ENCODE assay signal across 19 cellular contexts in genomic region chr16:58809213-58809612, GRCh38.
A peak's percentile ranks its signal among the peaks of the same experiment; 100 is the strongest.
DNase-seq lines count a peak whose midpoint lies in the region; ATAC-seq, FAIRE-seq and TF ChIP-seq lines count a peak whose summit lies in the region.
"Had no signal": no experiment of that assay in that cellular context is flagged by ENCODE, and none has a peak within 500 bp of the region (broad histone marks: within the 10 kb centered on the region; RNA-seq: fewer than 3 reads in every experiment).

No MANE protein-coding gene starts in this region.

- no peak for TF ChIP-seq POLR2A in lower leg skin (IDR thresholded peaks at IDR 0.05)

- ATAC-seq in foreskin keratinocyte (peak; percentile 77), Right ventricle myocardium superior (ENCODE audit: poor library complexity) (no peak)
- ATAC-seq: A549; CD8-positive, alpha-beta T cell; GM23338 had no signal

- TF ChIP-seq CTCF in mammary epithelial cell (conservative IDR thresholded peaks at IDR 0.05 in 1 of 2, IDR thresholded peaks at IDR 0.05 in 1 of 2; ENCODE audit: extremely low read depth in 1 of 2, insufficient read depth in 1 of 2, low read depth in 1 of 2, low read length in 2 of 2) (no peak), MCF 10A (IDR thresholded peaks at IDR 0.05; ENCODE audit: unreplicated experiment) (no peak), bronchial epithelial cell (IDR thresholded peaks at IDR 0.05; ENCODE audit: insufficient read depth, low read length, severe bottlenecking) (no peak), foreskin keratinocyte (conservative IDR thresholded peaks at IDR 0.05) (no peak), lower leg skin (IDR thresholded peaks at IDR 0.05) (no peak)

- no peak overlapping the region for H3K9ac ChIP-seq in mammary epithelial cell (ENCODE audit: insufficient read depth, low read length)

- H3K36me3 Mint-ChIP-seq in MCF 10A (ENCODE audit: insufficient read depth, unreplicated experiment) = no peaks in the 10 kb centered on the region
- H3K36me3 Mint-ChIP-seq: CD14-positive monocyte; CD8-positive, alpha-beta T cell had no signal

- no peaks in the 10 kb centered on the region for H4K20me1 ChIP-seq in mammary epithelial cell (ENCODE audit: insufficient read depth, low read length)

- dilution Hi-C loops in mammary epithelial cell (cut with HindIII; ENCODE audit: low sequenced_read_pairs) = no loop called here

- POLR2A ChIA-PET in MCF 10A (lab: Yijun Ruan, JAX) = no interaction called here

- H3K27me3 ChIP-seq in mammary epithelial cell (ENCODE audit: insufficient read depth, low read length) (no peaks in the 10 kb centered on the region), bronchial epithelial cell (ENCODE audit: control insufficient read depth, insufficient read depth, low read length) (no peaks in the 10 kb centered on the region), foreskin keratinocyte (no peaks in the 10 kb centered on the region)

- FAIRE-seq in bronchial epithelial cell (lab: Jason Lieb, UNC) = no peak
- FAIRE-seq: A549, H54 had no signal

- H3K27me3 Mint-ChIP-seq in MCF 10A (ENCODE audit: insufficient read depth, unreplicated experiment) = no peaks in the 10 kb centered on the region

- in situ Hi-C loops in mammary epithelial cell (cut with MboI; ENCODE audit: low sequenced_read_pairs in 2 of 2) = no loop called here

- intact Hi-C loops in mammary epithelial cell (cut with micrococcal nuclease) (no loop called here), MCF 10A (cut with micrococcal nuclease) (no loop called here), lower leg skin (cut with DNase I; ENCODE audit: low total_unique reads) (no loop called here), Right ventricle myocardium superior (cut with DNase I) (no loop called here)

- no TSS peak for BruUV-seq in mammary epithelial cell (replicated peaks; lab: Mats Ljungman, UMichigan)
- no TSS peak for BruUV-seq in MCF 10A (replicated peaks; lab: Mats Ljungman, UMichigan)

- H2AFZ ChIP-seq in mammary epithelial cell (ENCODE audit: low read depth, low read length) = no peak overlapping the region
- H2AFZ ChIP-seq: GM23338 had no signal

- no peaks in the 10 kb centered on the region for H3K4me1 ChIP-seq in mammary epithelial cell (ENCODE audit: insufficient read depth, low read length)
- H3K4me1 ChIP-seq in foreskin keratinocyte = peaks cover 5% of the 10 kb centered on the region
- H3K4me1 ChIP-seq: A549 had no signal

- H3K9me3 Mint-ChIP-seq in MCF 10A (ENCODE audit: unreplicated experiment) = peaks cover 11% of the 10 kb centered on the region

- DNase-seq in mammary epithelial cell (peak; percentile 30), MCF 10A (ENCODE audit: unreplicated experiment) (no peak), bronchial epithelial cell (ENCODE audit: low read depth) (peak; percentile 7), foreskin keratinocyte (peak; percentile 63 to 90), RKO (ENCODE audit: low spot score) (no peak), CD1c-positive myeloid dendritic cell (ENCODE audit: extremely low spot score) (no peak), lower leg skin (ENCODE audit: low spot score in 2 of 2) (no peak), Right ventricle myocardium superior (no peak)
- DNase-seq: AML-193; Calu3; CD8-positive, alpha-beta T cell; DMS79 treated with DMSO at 0.1 percent for 48 hours; GF-D8; HCEC 1CT had no signal

- H3K36me3 ChIP-seq in mammary epithelial cell (ENCODE audit: insufficient read depth, low read length) (no peaks in the 10 kb centered on the region), bronchial epithelial cell (ENCODE audit: control insufficient read depth, insufficient read depth, low read length) (no peaks in the 10 kb centered on the region)

- H3K79me2 ChIP-seq in mammary epithelial cell (ENCODE audit: insufficient read depth, low read length) = no peaks in the 10 kb centered on the region

- H3K4me3 Mint-ChIP-seq in MCF 10A (ENCODE audit: unreplicated experiment) = no peak overlapping the region
- H3K4me3 Mint-ChIP-seq: CD14-positive monocyte; CD8-positive, alpha-beta T cell; GM23338 had no signal

- H3K4me1 Mint-ChIP-seq in MCF 10A (ENCODE audit: insufficient read depth, unreplicated experiment) = no peaks in the 10 kb centered on the region
- H3K4me1 Mint-ChIP-seq: GM23338 had no signal

- H3K27ac Mint-ChIP-seq in MCF 10A (ENCODE audit: low read depth, unreplicated experiment) = no peak overlapping the region
- H3K27ac Mint-ChIP-seq: CD14-positive monocyte; CD8-positive, alpha-beta T cell; GM23338 had no signal

- H3K4me3 ChIP-seq in mammary epithelial cell (replicated peaks in 1 of 3; ENCODE audit: insufficient read depth in 1 of 3, low read depth in 2 of 3, low read length in 3 of 3) (no peak overlapping the region), bronchial epithelial cell (ENCODE audit: low read depth, low read length) (no peak overlapping the region), lower leg skin (ENCODE audit: low read depth, poor library complexity, severe bottlenecking) (no peak overlapping the region)
- H3K4me3 ChIP-seq: A549, GM23338 had no signal

- CTCF ChIA-PET in mammary epithelial cell (lab: Charles Lee; ENCODE audit: low non-redundant PET) (no interaction called here), MCF 10A (lab: Yijun Ruan, JAX) (interaction anchor here (0.6 to 1.2 kb wide), 2 partner anchors 10 to 17 kb away, joined by 3 read pairs; no protein-coding TSS in a partner anchor)

- H3K9me3 ChIP-seq in mammary epithelial cell (replicated peaks; ENCODE audit: insufficient read depth, low read length) = peaks cover 3% of the 10 kb centered on the region

- H3K27ac ChIP-seq in mammary epithelial cell (ENCODE audit: insufficient read depth, low read depth, low read length) (no peak overlapping the region), foreskin keratinocyte (peak overlapping the region; percentile 56)
- H3K27ac ChIP-seq: 22Rv1, A549 had no signal

- no peak overlapping the region for H3K4me2 ChIP-seq in mammary epithelial cell (ENCODE audit: insufficient read depth, low read depth, low read length)
- H3K4me2 ChIP-seq: A549, GM23338 had no signal

- 63% methylated on average over 3 of the region's 3 CpGs for WGBS in mammary epithelial cell (ENCODE audit: low coverage, missing lambda C conversion rate)
- 39 to 49% methylated on average over 3 of the region's 3 CpGs for WGBS in lower leg skin, 2 donors

Comparison
In these comparisons a context has a peak if more than half of its experiments do, and no peak if none do; other contexts are left out.
1. DNase-seq: peak in mammary epithelial cell (single experiment), bronchial epithelial cell (single experiment) and foreskin keratinocyte (2 of 2); none in MCF 10A (single experiment), RKO (single experiment), CD1c-positive myeloid dendritic cell (single experiment), lower leg skin (0 of 2) and Right ventricle myocardium superior (single experiment).